In genomic region chr1:164599272-164599671, GRCh38 we compare ENCODE assay signal across 15 cellular contexts. TPM values are rescaled to one million over a fixed set of nuclear protein-coding genes. Genes with fewer than 3 reads are reported as not detected.
DNase-seq lines count a peak whose midpoint lies in the region; ATAC-seq and TF ChIP-seq lines count a peak whose summit lies in the region.
"Had no signal": no experiment of that assay in that cellular context is flagged by ENCODE, and none has a peak within 500 bp of the region (broad histone marks: within the 10 kb centered on the region; RNA-seq: fewer than 3 reads in every experiment).

No MANE protein-coding gene starts in this region.

- H3K4me1 Mint-ChIP-seq in progenitor cell of endocrine pancreas (ENCODE audit: low read depth), result peaks cover 64% of the 10 kb centered on the region

- no peak overlapping the region for H3K4me3 ChIP-seq in breast epithelium
- no peak overlapping the region for H3K4me3 ChIP-seq in mammary epithelial cell (replicated peaks in 1 of 3; ENCODE audit: insufficient read depth in 1 of 3, low read depth in 2 of 3, low read length in 3 of 3)
- no peak overlapping the region for H3K4me3 ChIP-seq in esophagus muscularis mucosa
- no peak overlapping the region for H3K4me3 ChIP-seq in vagina

- H3K9ac ChIP-seq in mammary epithelial cell (ENCODE audit: insufficient read depth, low read length), result no peak overlapping the region

- no peak for TF ChIP-seq EP300 in esophagus muscularis mucosa (IDR thresholded peaks at IDR 0.05)

- dilution Hi-C loops in mammary epithelial cell (cut with HindIII; ENCODE audit: low sequenced_read_pairs), result no loop called here

- H4K20me1 ChIP-seq in mammary epithelial cell (ENCODE audit: insufficient read depth, low read length), result no peaks in the 10 kb centered on the region

- no TSS peak for BruUV-seq in mammary epithelial cell (replicated peaks; lab: Mats Ljungman, UMichigan)

- H2AFZ ChIP-seq in mammary epithelial cell (ENCODE audit: low read depth, low read length), result no peak overlapping the region

- H3K4me3 Mint-ChIP-seq in progenitor cell of endocrine pancreas (ENCODE audit: low read depth), result no peak overlapping the region

- H3K27me3 ChIP-seq in breast epithelium, result no peaks in the 10 kb centered on the region
- no peaks in the 10 kb centered on the region for H3K27me3 ChIP-seq in mammary epithelial cell (ENCODE audit: insufficient read depth, low read length)
- H3K27me3 ChIP-seq in esophagus muscularis mucosa, result no peaks in the 10 kb centered on the region
- no peaks in the 10 kb centered on the region for H3K27me3 ChIP-seq in vagina

- no peak overlapping the region for H3K4me2 ChIP-seq in mammary epithelial cell (ENCODE audit: insufficient read depth, low read depth, low read length)

- no peak for DNase-seq in breast epithelium (ENCODE audit: low spot score in 2 of 2)
- DNase-seq in mammary epithelial cell, result no peak
- no peak for DNase-seq in esophagus muscularis mucosa (ENCODE audit: extremely low spot score)
- DNase-seq in progenitor cell of endocrine pancreas (ENCODE audit: low spot score, unreplicated experiment), result no peak
- DNase-seq in vagina (ENCODE audit: extremely low spot score in 2 of 2), result no peak
- DNase-seq in AML-193 (lab: John Stamatoyannopoulos, UW), result no peak
- DNase-seq: 8988T, IMR-90, Kasumi-1, NCI-H1930, NCI-H510A treated with DMSO at 0.1 percent for 48 hours had no signal

- CTCF ChIA-PET in mammary epithelial cell (lab: Charles Lee; ENCODE audit: low non-redundant PET), result interaction anchor here (0.7 kb wide), 1 partner anchor 36 kb away, joined by 3 read pairs; no protein-coding TSS in a partner anchor

- peaks cover 4 to 14% of the 10 kb centered on the region in 2 donors for H3K4me1 ChIP-seq in breast epithelium
- H3K4me1 ChIP-seq in mammary epithelial cell (ENCODE audit: insufficient read depth, low read length), result peaks cover 23% of the 10 kb centered on the region
- H3K4me1 ChIP-seq in esophagus muscularis mucosa, result peaks cover 41 to 92% (median 86%) of the 10 kb centered on the region in 4 donors
- peaks cover 68% of the 10 kb centered on the region for H3K4me1 ChIP-seq in vagina

- peaks cover 25% of the 10 kb centered on the region for H3K36me3 Mint-ChIP-seq in progenitor cell of endocrine pancreas (ENCODE audit: insufficient read depth)

- intact Hi-C loops in breast epithelium (cut with DNase I; ENCODE audit: low total_unique reads), result no loop called here
- intact Hi-C loops in mammary epithelial cell (cut with micrococcal nuclease), result no loop called here
- intact Hi-C loops in esophagus muscularis mucosa (cut with DNase I), result no loop called here
- intact Hi-C loops in vagina (cut with DNase I), result no loop called here

- in situ Hi-C loops in mammary epithelial cell (cut with MboI; ENCODE audit: low sequenced_read_pairs in 2 of 2), result no loop called here

- H3K36me3 ChIP-seq in breast epithelium (no peaks in the 10 kb centered on the region), mammary epithelial cell (ENCODE audit: insufficient read depth, low read length) (no peaks in the 10 kb centered on the region), esophagus muscularis mucosa (peaks cover 0 to 14% (median 5%) of the 10 kb centered on the region in 4 donors), vagina (no peaks in the 10 kb centered on the region)

- peak overlapping the region; percentile 27 to 54 for H3K27ac ChIP-seq in breast epithelium
- H3K27ac ChIP-seq in mammary epithelial cell (ENCODE audit: insufficient read depth, low read depth, low read length), result no peak overlapping the region
- H3K27ac ChIP-seq in esophagus muscularis mucosa (replicated peaks in 1 of 4), result peak overlapping the region; percentile 54 to 72 (median 67)
- peak overlapping the region; percentile 4 for H3K27ac ChIP-seq in vagina
- H3K27ac ChIP-seq: C4-2B had no signal

- no peaks in the 10 kb centered on the region for H3K9me3 Mint-ChIP-seq in progenitor cell of endocrine pancreas (ENCODE audit: low read depth)

- H3K27ac Mint-ChIP-seq in progenitor cell of endocrine pancreas, result peak overlapping the region; percentile 90

- ATAC-seq in HG02884 (IDR thresholded peaks at IDR 0.05; ENCODE audit: unreplicated experiment) (no peak), GM19452 (IDR thresholded peaks at IDR 0.05; ENCODE audit: unreplicated experiment) (no peak)
- ATAC-seq: HCT116 had no signal

- 88% methylated on average over 5 of the region's 5 CpGs for WGBS in mammary epithelial cell (ENCODE audit: low coverage, missing lambda C conversion rate)
- 43% methylated on average over 5 of the region's 5 CpGs for WGBS in esophagus muscularis mucosa

- TF ChIP-seq CTCF in breast epithelium (IDR thresholded peaks at IDR 0.05), result no peak
- TF ChIP-seq CTCF in mammary epithelial cell (conservative IDR thresholded peaks at IDR 0.05 in 1 of 2, IDR thresholded peaks at IDR 0.05 in 1 of 2; ENCODE audit: extremely low read depth in 1 of 2, insufficient read depth in 1 of 2, low read depth in 1 of 2, low read length in 2 of 2), result no peak
- no peak for TF ChIP-seq CTCF in esophagus muscularis mucosa (IDR thresholded peaks at IDR 0.05)
- no peak for TF ChIP-seq CTCF in progenitor cell of endocrine pancreas (IDR thresholded peaks at IDR 0.05; ENCODE audit: unreplicated experiment)
- no peak for TF ChIP-seq CTCF in vagina (IDR thresholded peaks at IDR 0.05)

- H3K79me2 ChIP-seq in mammary epithelial cell (ENCODE audit: insufficient read depth, low read length), result no peaks in the 10 kb centered on the region

- TF ChIP-seq POLR2A in breast epithelium (IDR thresholded peaks at IDR 0.05), result no peak
- no peak for TF ChIP-seq POLR2A in esophagus muscularis mucosa (IDR thresholded peaks at IDR 0.05; ENCODE audit: low read depth)
- no peak for TF ChIP-seq POLR2A in vagina (IDR thresholded peaks at IDR 0.05)

- no peaks in the 10 kb centered on the region for H3K27me3 Mint-ChIP-seq in progenitor cell of endocrine pancreas

- H3K9me3 ChIP-seq in breast epithelium (no peaks in the 10 kb centered on the region), mammary epithelial cell (replicated peaks; ENCODE audit: insufficient read depth, low read length) (no peaks in the 10 kb centered on the region), esophagus muscularis mucosa (no peaks in the 10 kb centered on the region), vagina (no peaks in the 10 kb centered on the region)

RNA-seq across cellular contexts. Expression of gene PBX1, which starts 40.3 kb away (rescaled TPM):
- total RNA-seq in breast epithelium, result 100 to 1,000 TPM in 1 of 3 donors, 10 to 100 TPM in 2; 64.5 to 126 (median 95.4) TPM
- total RNA-seq in mammary epithelial cell, result 10 to 100 TPM; 10.2 to 14.8 TPM
- 4.9 TPM for polyA plus RNA-seq in mammary epithelial cell
- 6.4 TPM for polyA minus RNA-seq in mammary epithelial cell
- 100 to 1,000 TPM in 2 of 4 donors, 10 to 100 TPM in 2; 89.6 to 138 (median 112) TPM for total RNA-seq in esophagus muscularis mucosa
- 204 and 205 TPM in 2 replicates for total RNA-seq in progenitor cell of endocrine pancreas
- total RNA-seq in vagina, result 69.0 TPM
